In the genomic region with DNA sequence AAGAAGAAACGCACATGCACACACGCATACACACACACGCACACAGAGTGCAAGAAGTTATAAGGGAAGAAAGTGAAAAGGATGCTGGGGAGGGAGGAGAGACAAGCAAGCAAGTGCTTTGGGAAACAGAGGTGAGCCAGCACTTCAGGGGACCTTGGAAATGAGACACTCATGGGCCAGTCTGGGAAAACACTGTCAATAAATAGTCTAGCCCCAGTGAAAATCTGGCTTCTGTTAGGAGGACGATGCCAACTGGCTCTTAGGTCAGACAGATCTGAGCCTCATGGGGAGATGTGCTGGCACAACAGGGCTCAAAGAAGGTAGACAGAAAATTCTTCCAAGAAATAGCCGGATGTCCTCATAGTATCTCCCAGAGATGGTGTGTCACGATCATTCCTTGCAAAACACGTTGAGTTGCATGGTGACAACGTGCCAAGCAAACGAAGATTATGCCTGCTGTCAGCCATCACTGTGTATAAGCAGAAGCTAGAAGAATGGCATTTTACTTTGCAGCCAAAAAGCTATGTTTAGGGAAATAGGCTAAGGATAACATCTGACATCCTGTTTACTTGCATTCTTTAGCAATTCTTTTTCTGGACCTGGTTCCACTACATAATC, we compare ENCODE assay signal across 8 cellular contexts. TPM values are rescaled to one million over a fixed set of nuclear protein-coding genes. Genes with fewer than 3 reads are reported as not detected.
DNase-seq lines count a peak whose midpoint lies in the region; ATAC-seq, FAIRE-seq and TF ChIP-seq lines count a peak whose summit lies in the region.

No MANE protein-coding gene starts in this region.

- no peak overlapping the region for H3K9ac ChIP-seq in kidney (ENCODE audit: low read length in 2 of 2)

- H2AFZ ChIP-seq in ACC112 (ENCODE audit: low read length, unreplicated experiment) = peak overlapping the region; percentile 60

- H3K27me3 Mint-ChIP-seq in activated CD4-positive, alpha-beta memory T cell treated with anti-CD3 and anti-CD28 coated beads, Interleukin-2, amount 10 ng/mL, durations not matched to agents 7 days and 5 days = no peaks in the 10 kb centered on the region

- H3K4me1 Mint-ChIP-seq in activated CD4-positive, alpha-beta memory T cell treated with anti-CD3 and anti-CD28 coated beads, Interleukin-2, amount 10 ng/mL, durations not matched to agents 7 days and 5 days = peaks cover 50% of the 10 kb centered on the region

- H3K4me1 ChIP-seq in ACC112 (ENCODE audit: control insufficient read depth, insufficient read depth, low read length, unreplicated experiment) = peaks cover 11% of the 10 kb centered on the region
- H3K4me1 ChIP-seq in kidney (ENCODE audit: control insufficient read depth in 1 of 2, insufficient read depth in 1 of 2, low read depth in 1 of 2, low read length in 2 of 2) = no peaks in the 10 kb centered on the region

- TF ChIP-seq CTCF in kidney (IDR thresholded peaks at IDR 0.05; ENCODE audit: borderline replicate concordance, extremely low read depth, insufficient read depth) = no peak

- H3K27ac Mint-ChIP-seq in activated CD4-positive, alpha-beta memory T cell treated with anti-CD3 and anti-CD28 coated beads, Interleukin-2, amount 10 ng/mL, durations not matched to agents 7 days and 5 days = peak overlapping the region; percentile 95

- H3K4me3 ChIP-seq in ACC112 (ENCODE audit: low read depth, low read length) (peak overlapping the region; percentile 16; the same call in 1 of the 2 replicates), kidney (ENCODE audit: low read length in 2 of 2) (peak overlapping the region; percentile 42 to 55)

- no peaks in the 10 kb centered on the region for H3K27me3 ChIP-seq in ACC112 (ENCODE audit: insufficient read depth, low read length)

- H3K36me3 ChIP-seq in ACC112 (ENCODE audit: insufficient read depth, low read length) = no peaks in the 10 kb centered on the region
- H3K36me3 ChIP-seq in kidney (ENCODE audit: control insufficient read depth in 1 of 2, insufficient read depth in 2 of 2, low read length in 2 of 2) = no peaks in the 10 kb centered on the region

- no peaks in the 10 kb centered on the region for H3K9me3 ChIP-seq in kidney (ENCODE audit: control insufficient read depth in 1 of 2, low read length in 2 of 2)

- CTCF ChIA-PET in activated CD4-positive, alpha-beta memory T cell treated with anti-CD3 and anti-CD28 coated beads, Interleukin-2, amount 10 ng/mL, durations not matched to agents 7 days and 5 days (lab: Charles Lee) = no interaction called here

- peak; percentile 4 for DNase-seq in GM03348 (ENCODE audit: low spot score)
- DNase-seq in activated CD4-positive, alpha-beta memory T cell treated with anti-CD3 and anti-CD28 coated beads, Interleukin-2, amount 10 ng/mL, durations not matched to agents 7 days and 5 days = no peak
- DNase-seq in kidney = no peak
- DNase-seq in ureter (ENCODE audit: low spot score) = no peak
- DNase-seq in effector CD8-positive, alpha-beta T cell (lab: John Stamatoyannopoulos, UW) = no peak
- DNase-seq in islet precursor cell = no peak

- POLR2A ChIA-PET in activated CD4-positive, alpha-beta memory T cell treated with anti-CD3 and anti-CD28 coated beads, Interleukin-2, amount 10 ng/mL, durations not matched to agents 7 days and 5 days (lab: Charles Lee) = interaction anchor here (0.6 to 5.0 kb wide), 9 partner anchors 10 to 417 kb away, joined by 3 to 124 read pairs (median 6); a partner anchor contains a TSS

- H3K27ac ChIP-seq in ACC112 (ENCODE audit: low read depth, low read length) (no peak overlapping the region), kidney (ENCODE audit: low read depth in 2 of 2, low read length in 2 of 2) (peak overlapping the region in 1 of 2 donors; percentile 23)

- peak overlapping the region; percentile 82 for H3K4me3 Mint-ChIP-seq in activated CD4-positive, alpha-beta memory T cell treated with anti-CD3 and anti-CD28 coated beads, Interleukin-2, amount 10 ng/mL, durations not matched to agents 7 days and 5 days

- FAIRE-seq in kidney (lab: Jason Lieb, UNC) = no peak

- no peaks in the 10 kb centered on the region for H3K9me3 Mint-ChIP-seq in activated CD4-positive, alpha-beta memory T cell treated with anti-CD3 and anti-CD28 coated beads, Interleukin-2, amount 10 ng/mL, durations not matched to agents 7 days and 5 days

- ATAC-seq in HG03378 (IDR thresholded peaks at IDR 0.05; ENCODE audit: unreplicated experiment) = no peak

- no peaks in the 10 kb centered on the region for H3K79me2 ChIP-seq in ACC112 (ENCODE audit: control insufficient read depth, insufficient read depth, low read length, unreplicated experiment)

- intact Hi-C loops in kidney (cut with DNase I) = no loop called here

- peaks cover 28% of the 10 kb centered on the region for H3K36me3 Mint-ChIP-seq in activated CD4-positive, alpha-beta memory T cell treated with anti-CD3 and anti-CD28 coated beads, Interleukin-2, amount 10 ng/mL, durations not matched to agents 7 days and 5 days (ENCODE audit: low read depth)

RNA-seq across cellular contexts. Expression of a gene that starts 0.6 kb away (rescaled TPM):
- 100 to 1,000 TPM; 119 to 121 TPM for total RNA-seq in activated CD4-positive, alpha-beta memory T cell treated with anti-CD3 and anti-CD28 coated beads, Interleukin-2, amount 10 ng/mL, durations not matched to agents 7 days and 5 days
- total RNA-seq in kidney (15.8 TPM), ureter (13.3 TPM)
- 4.1 TPM for polyA plus RNA-seq in kidney (ENCODE audit: insufficient read depth, low read depth, low replicate concordance)
